8 cellular contexts compared by ENCODE assay signal in genomic region chr1:110957798-110958197, GRCh38.
"Had no signal": no experiment of that assay in that cellular context is flagged by ENCODE, and none has a peak within 500 bp of the region (broad histone marks: within the 10 kb centered on the region; RNA-seq: fewer than 3 reads in every experiment).

No MANE protein-coding gene starts in this region.

- FAIRE-seq: G401.6, GM12878, GM12891, GM12892, GM18507, GM19239 had no signal

- ATAC-seq: GM12878 had no signal

- DNase-seq: GDM1, GF-D8 had no signal

- H3K4me3 ChIP-seq: GM12878 had no signal
